In genomic region chr12:2117541-2117940, GRCh38 we compare ENCODE assay signal across 18 cellular contexts.
DNase-seq lines count a peak whose midpoint lies in the region; ATAC-seq and TF ChIP-seq lines count a peak whose summit lies in the region.
"Had no signal": no experiment of that assay in that cellular context is flagged by ENCODE, and none has a peak within 500 bp of the region (broad histone marks: within the 10 kb centered on the region; RNA-seq: fewer than 3 reads in every experiment).

No MANE protein-coding gene starts in this region.

- no peaks in the 10 kb centered on the region for H3K27me3 Mint-ChIP-seq in activated naive CD8-positive, alpha-beta T cell treated with anti-CD3 and anti-CD28 coated beads, Interleukin-2, amount 50 U/mL, for 24 hours
- H3K27me3 Mint-ChIP-seq in activated naive CD8-positive, alpha-beta T cell treated with anti-CD3 and anti-CD28 coated beads for 36 hours: no peaks in the 10 kb centered on the region

- H3K4me3 ChIP-seq in HEK293 (ENCODE audit: low read depth, low read length): no peak overlapping the region
- H3K4me3 ChIP-seq in gastroesophageal sphincter: no peak overlapping the region
- no peak overlapping the region for H3K4me3 ChIP-seq in stomach smooth muscle (ENCODE audit: low read length in 2 of 2)

- no peak for TF ChIP-seq CTCF in HEK293 (tag by site-specific recombination; IDR thresholded peaks at IDR 0.05)
- TF ChIP-seq CTCF in gastroesophageal sphincter (IDR thresholded peaks at IDR 0.05): no peak
- no peak for TF ChIP-seq CTCF in GM13977 (IDR thresholded peaks at IDR 0.05; ENCODE audit: extremely low read depth, insufficient read depth, missing control alignments)

- no peak for TF ChIP-seq POLR2A in gastroesophageal sphincter (IDR thresholded peaks at IDR 0.05)

- DNase-seq in activated naive CD8-positive, alpha-beta T cell treated with anti-CD3 and anti-CD28 coated beads, Interleukin-2, amount 50 U/mL, for 24 hours: no peak
- DNase-seq in activated naive CD8-positive, alpha-beta T cell treated with anti-CD3 and anti-CD28 coated beads for 36 hours: no peak
- DNase-seq in putamen (ENCODE audit: low spot score) (no peak), GM13977 (ENCODE audit: low spot score) (no peak), NCI-H2107 treated with DMSO at 0.1 percent for 48 hours (lab: John Stamatoyannopoulos, UW; ENCODE audit: unreplicated experiment) (no peak)
- DNase-seq: AML-193, GOT3, MV-4-11, NCI-H1417, NCI-H187, NCI-H345, NCI-H524 treated with DMSO at 0.1 percent for 48 hours had no signal

- peak; percentile 7 for ATAC-seq in activated naive CD8-positive, alpha-beta T cell treated with anti-CD3 and anti-CD28 coated beads, Interleukin-2, amount 50 U/mL, for 24 hours
- no peak for ATAC-seq in gastroesophageal sphincter

- no peak for TF ChIP-seq EP300 in gastroesophageal sphincter (IDR thresholded peaks at IDR 0.05)

- no peak overlapping the region for H3K27ac Mint-ChIP-seq in activated naive CD8-positive, alpha-beta T cell treated with anti-CD3 and anti-CD28 coated beads, Interleukin-2, amount 50 U/mL, for 24 hours
- no peak overlapping the region for H3K27ac Mint-ChIP-seq in activated naive CD8-positive, alpha-beta T cell treated with anti-CD3 and anti-CD28 coated beads for 36 hours

- no CpG with 5 or more reads among the region's 7 CpGs for WGBS in gastroesophageal sphincter (ENCODE audit: low coverage in 1 of 2), 2 donors

- no peaks in the 10 kb centered on the region for H3K9me3 Mint-ChIP-seq in activated naive CD8-positive, alpha-beta T cell treated with anti-CD3 and anti-CD28 coated beads, Interleukin-2, amount 50 U/mL, for 24 hours
- H3K9me3 Mint-ChIP-seq in activated naive CD8-positive, alpha-beta T cell treated with anti-CD3 and anti-CD28 coated beads for 36 hours: no peaks in the 10 kb centered on the region

- H3K9ac ChIP-seq in stomach smooth muscle (ENCODE audit: low read length in 2 of 2): no peak overlapping the region
- H3K9ac ChIP-seq: KMS-11 had no signal

- no peaks in the 10 kb centered on the region for H3K9me3 ChIP-seq in HEK293 (ENCODE audit: control insufficient read depth, insufficient read depth, low read depth, low read length)
- no peaks in the 10 kb centered on the region for H3K9me3 ChIP-seq in gastroesophageal sphincter
- no peaks in the 10 kb centered on the region for H3K9me3 ChIP-seq in stomach smooth muscle (ENCODE audit: control insufficient read depth in 2 of 2, low read length in 2 of 2)

- CTCF ChIA-PET in HEK293 (lab: Yijun Ruan, JAX): no interaction called here

- H3K4me1 Mint-ChIP-seq in activated naive CD8-positive, alpha-beta T cell treated with anti-CD3 and anti-CD28 coated beads, Interleukin-2, amount 50 U/mL, for 24 hours: no peaks in the 10 kb centered on the region
- no peaks in the 10 kb centered on the region for H3K4me1 Mint-ChIP-seq in activated naive CD8-positive, alpha-beta T cell treated with anti-CD3 and anti-CD28 coated beads for 36 hours

- POLR2A ChIA-PET in HEK293 (lab: Yijun Ruan, JAX): no interaction called here

- H3K4me3 Mint-ChIP-seq in activated naive CD8-positive, alpha-beta T cell treated with anti-CD3 and anti-CD28 coated beads, Interleukin-2, amount 50 U/mL, for 24 hours: no peak overlapping the region
- H3K4me3 Mint-ChIP-seq in activated naive CD8-positive, alpha-beta T cell treated with anti-CD3 and anti-CD28 coated beads for 36 hours: no peak overlapping the region

- H3K36me3 Mint-ChIP-seq in activated naive CD8-positive, alpha-beta T cell treated with anti-CD3 and anti-CD28 coated beads, Interleukin-2, amount 50 U/mL, for 24 hours (ENCODE audit: low read depth): no peaks in the 10 kb centered on the region
- no peaks in the 10 kb centered on the region for H3K36me3 Mint-ChIP-seq in activated naive CD8-positive, alpha-beta T cell treated with anti-CD3 and anti-CD28 coated beads for 36 hours

- H3K27ac ChIP-seq in HEK293 (ENCODE audit: extremely low read depth, low read depth, low read length) (no peak overlapping the region), gastroesophageal sphincter (peak overlapping the region in 3 of 4 donors; percentile 66 to 76 (median 76)), stomach smooth muscle (ENCODE audit: low read length) (peak overlapping the region; percentile 88)
- H3K27ac ChIP-seq: 22Rv1, C4-2B, KMS-11 had no signal

- in situ Hi-C loops in GM13977 (cut with MboI; ENCODE audit: low pct_unique_long_range_greater_than_20kb, low sequenced_read_pairs, unreplicated experiment): no loop called here

- no peaks in the 10 kb centered on the region for H3K36me3 ChIP-seq in HEK293 (ENCODE audit: control insufficient read depth in 2 of 2, insufficient read depth in 1 of 2, low read length in 2 of 2)
- peaks cover 0 to 15% of the 10 kb centered on the region in 2 donors for H3K36me3 ChIP-seq in gastroesophageal sphincter
- peaks cover 2 to 9% of the 10 kb centered on the region in 2 donors for H3K36me3 ChIP-seq in stomach smooth muscle (ENCODE audit: control insufficient read depth in 2 of 2, insufficient read depth in 2 of 2, low read length in 2 of 2)

- H3K4me1 ChIP-seq in HEK293 (ENCODE audit: control insufficient read depth, insufficient read depth, low read length) (no peaks in the 10 kb centered on the region), gastroesophageal sphincter (peaks cover 0 to 75% (median 27%) of the 10 kb centered on the region in 3 donors), stomach smooth muscle (ENCODE audit: control insufficient read depth, insufficient read depth, low read length) (peaks cover 61% of the 10 kb centered on the region)

- H3K27me3 ChIP-seq in gastroesophageal sphincter (no peaks in the 10 kb centered on the region), stomach smooth muscle (ENCODE audit: control insufficient read depth in 1 of 2, insufficient read depth in 2 of 2, low read length in 2 of 2) (no peaks in the 10 kb centered on the region)

TF ChIP-seq in HEK293, 187 proteins besides CTCF, POLR2A, EP300 and RAD21:
- TF ChIP-seq ZNF610 (tag by site-specific recombination; IDR thresholded peaks at IDR 0.05; ENCODE audit: borderline replicate concordance) (no peak), ZNF211 (tag by site-specific recombination; IDR thresholded peaks at IDR 0.05; ENCODE audit: low read depth) (no peak), EGR2 (tag by site-specific recombination; IDR thresholded peaks at IDR 0.05; ENCODE audit: low read depth) (peak; percentile 21; the same call in 1 of the 2 replicates), ZFHX2 (tag by site-specific recombination; conservative IDR thresholded peaks at IDR 0.05) (peak; percentile 11; the same call in 1 of the 2 replicates)
